In genomic region chr9:38065369-38066075, GRCh38 we compare ENCODE assay signal across 10 cellular contexts. TPM values are rescaled to one million over a fixed set of nuclear protein-coding genes. Genes with fewer than 3 reads are reported as not detected.
A peak's percentile ranks its signal among the peaks of the same experiment; 100 is the strongest.
DNase-seq lines count a peak whose midpoint lies in the region; ATAC-seq and TF ChIP-seq lines count a peak whose summit lies in the region.
"Had no signal": no experiment of that assay in that cellular context is flagged by ENCODE, and none has a peak within 500 bp of the region (broad histone marks: within the 10 kb centered on the region; RNA-seq: fewer than 3 reads in every experiment).

No MANE protein-coding gene starts in this region.

- H3K9ac ChIP-seq in SK-N-MC (ENCODE audit: insufficient read length): no peak overlapping the region
- no peak overlapping the region for H3K9ac ChIP-seq in muscle layer of colon (ENCODE audit: low read length)

- H3K36me3 ChIP-seq in HEK293 (ENCODE audit: control insufficient read depth in 2 of 2, insufficient read depth in 1 of 2, low read length in 2 of 2): peaks cover 0 to 42% of the 10 kb centered on the region in 2 experiments; a peak in 1 of 3 replicates
- H3K36me3 ChIP-seq in SK-N-MC (ENCODE audit: insufficient read depth, low read length): peaks cover 10% of the 10 kb centered on the region
- no peaks in the 10 kb centered on the region for H3K36me3 ChIP-seq in muscle layer of colon (ENCODE audit: insufficient read depth, low read length)

- TF ChIP-seq CTCF in GM12865 (IDR thresholded peaks at IDR 0.05; ENCODE audit: insufficient read depth, low read depth, low read length, missing control alignments): no peak
- no peak for TF ChIP-seq CTCF in HEK293 (tag by site-specific recombination; IDR thresholded peaks at IDR 0.05)

- H3K9me3 Mint-ChIP-seq in stimulated activated naive CD8-positive, alpha-beta T cell treated with anti-CD3 and anti-CD28 coated beads, Interleukin-15, amount 100 ng/mL, for 72 hours: no peaks in the 10 kb centered on the region
- H3K9me3 Mint-ChIP-seq in activated CD4-positive, alpha-beta T cell treated with anti-CD3 and anti-CD28 coated beads, Interleukin-2, amount 10 ng/mL, durations not matched to agents 24 days and 14 days: no peaks in the 10 kb centered on the region
- H3K9me3 Mint-ChIP-seq: stimulated activated naive CD8-positive, alpha-beta T cell treated with anti-CD3 and anti-CD28 coated beads, Interleukin-15, Interleukin-2, amounts not matched to agents 100 ng/mL and 50 ng/mL, for 24 hours; T-helper 1 cell treated with Interleukin-12 subunit alpha and Interleukin-12 subunit beta and Interleukin-4 antibody, amounts not matched to agents 30 μg/mL and 1 μg/mL, for 36 hours had no signal

- H3K9me3 ChIP-seq in HEK293 (ENCODE audit: control insufficient read depth, insufficient read depth, low read depth, low read length) (no peaks in the 10 kb centered on the region), SK-N-MC (ENCODE audit: low read depth, low read length) (no peaks in the 10 kb centered on the region), muscle layer of colon (ENCODE audit: low read length) (no peaks in the 10 kb centered on the region)

- peak; percentile 87 for DNase-seq in GM12865 (ENCODE audit: low read depth)
- DNase-seq in SK-N-MC (ENCODE audit: low read depth, low spot score): no peak
- DNase-seq in stimulated activated naive CD8-positive, alpha-beta T cell treated with anti-CD3 and anti-CD28 coated beads, Interleukin-15, amount 100 ng/mL, for 72 hours: no peak
- DNase-seq in hippocampal formation (lab: John Stamatoyannopoulos, UW): no peak
- no peak for DNase-seq in activated CD4-positive, alpha-beta T cell treated with anti-CD3 and anti-CD28 coated beads, Interleukin-2, amount 10 ng/mL, durations not matched to agents 24 days and 14 days

- H3K36me3 Mint-ChIP-seq in activated CD4-positive, alpha-beta T cell treated with anti-CD3 and anti-CD28 coated beads, Interleukin-2, amount 10 ng/mL, durations not matched to agents 24 days and 14 days (ENCODE audit: low read depth): no peaks in the 10 kb centered on the region

- no peak for ATAC-seq in stimulated activated naive CD8-positive, alpha-beta T cell treated with anti-CD3 and anti-CD28 coated beads, Interleukin-15, amount 100 ng/mL, for 72 hours
- ATAC-seq in HG03457 (IDR thresholded peaks at IDR 0.05; ENCODE audit: unreplicated experiment): no peak

- H3K4me1 Mint-ChIP-seq in stimulated activated naive CD8-positive, alpha-beta T cell treated with anti-CD3 and anti-CD28 coated beads, Interleukin-15, amount 100 ng/mL, for 72 hours: peaks cover 33% of the 10 kb centered on the region
- H3K4me1 Mint-ChIP-seq in activated CD4-positive, alpha-beta T cell treated with anti-CD3 and anti-CD28 coated beads, Interleukin-2, amount 10 ng/mL, durations not matched to agents 24 days and 14 days: peaks cover 11% of the 10 kb centered on the region

- CTCF ChIA-PET in HEK293 (lab: Yijun Ruan, JAX): interaction anchor here (0.7 to 1.5 kb wide), 4 partner anchors 8 to 335 kb away, joined by 3 to 6 read pairs (median 3); no protein-coding TSS in a partner anchor

- H3K27me3 ChIP-seq in muscle layer of colon (ENCODE audit: control insufficient read depth in 1 of 2, insufficient read depth in 2 of 2, low read length in 2 of 2): no peaks in the 10 kb centered on the region

- H3K27ac ChIP-seq in HEK293 (ENCODE audit: extremely low read depth, low read depth, low read length) (no peak overlapping the region), SK-N-MC (no peak overlapping the region), muscle layer of colon (ENCODE audit: low read depth, low read length) (peak overlapping the region; percentile 88)

- H3K4me1 ChIP-seq in HEK293 (ENCODE audit: control insufficient read depth, insufficient read depth, low read length): peaks cover 5% of the 10 kb centered on the region; the same call in 1 of the 2 replicates
- peaks cover 59% of the 10 kb centered on the region for H3K4me1 ChIP-seq in muscle layer of colon (ENCODE audit: insufficient read depth, low read length)

- H3K4me3 Mint-ChIP-seq in stimulated activated naive CD8-positive, alpha-beta T cell treated with anti-CD3 and anti-CD28 coated beads, Interleukin-15, amount 100 ng/mL, for 72 hours: no peak overlapping the region
- H3K4me3 Mint-ChIP-seq in activated CD4-positive, alpha-beta T cell treated with anti-CD3 and anti-CD28 coated beads, Interleukin-2, amount 10 ng/mL, durations not matched to agents 24 days and 14 days: no peak overlapping the region
- H3K4me3 Mint-ChIP-seq: stimulated activated naive CD8-positive, alpha-beta T cell treated with anti-CD3 and anti-CD28 coated beads, Interleukin-15, Interleukin-2, amounts not matched to agents 100 ng/mL and 50 ng/mL, for 24 hours; T-helper 1 cell treated with Interleukin-12 subunit alpha and Interleukin-12 subunit beta and Interleukin-4 antibody, amounts not matched to agents 30 μg/mL and 1 μg/mL, for 36 hours had no signal

- peaks cover 26% of the 10 kb centered on the region for H3K27me3 Mint-ChIP-seq in stimulated activated naive CD8-positive, alpha-beta T cell treated with anti-CD3 and anti-CD28 coated beads, Interleukin-15, amount 100 ng/mL, for 72 hours
- peaks cover 45% of the 10 kb centered on the region for H3K27me3 Mint-ChIP-seq in activated CD4-positive, alpha-beta T cell treated with anti-CD3 and anti-CD28 coated beads, Interleukin-2, amount 10 ng/mL, durations not matched to agents 24 days and 14 days

- intact Hi-C loops in activated CD4-positive, alpha-beta T cell treated with anti-CD3 and anti-CD28 coated beads, Interleukin-2, amount 10 ng/mL, durations not matched to agents 24 days and 14 days (cut with micrococcal nuclease): loop anchor here (5.0 to 10.0 kb wide), 2 partner anchors 68 to 321 kb away; no protein-coding TSS in a partner anchor

- H3K27ac Mint-ChIP-seq in stimulated activated naive CD8-positive, alpha-beta T cell treated with anti-CD3 and anti-CD28 coated beads, Interleukin-15, amount 100 ng/mL, for 72 hours: no peak overlapping the region
- no peak overlapping the region for H3K27ac Mint-ChIP-seq in activated CD4-positive, alpha-beta T cell treated with anti-CD3 and anti-CD28 coated beads, Interleukin-2, amount 10 ng/mL, durations not matched to agents 24 days and 14 days
- H3K27ac Mint-ChIP-seq: stimulated activated naive CD8-positive, alpha-beta T cell treated with anti-CD3 and anti-CD28 coated beads, Interleukin-15, Interleukin-2, amounts not matched to agents 100 ng/mL and 50 ng/mL, for 24 hours; T-helper 1 cell treated with Interleukin-12 subunit alpha and Interleukin-12 subunit beta and Interleukin-4 antibody, amounts not matched to agents 30 μg/mL and 1 μg/mL, for 36 hours had no signal

- H3K4me3 ChIP-seq in GM12865 (ENCODE audit: low read depth, low read length) (peak overlapping the region; percentile 52; the same call in 1 of the 2 replicates), HEK293 (ENCODE audit: low read depth, low read length) (peak overlapping the region; percentile 7; the same call in 1 of the 2 replicates), SK-N-MC (peak overlapping the region; percentile 94), muscle layer of colon (ENCODE audit: low read depth in 1 of 2, low read length in 2 of 2) (peak overlapping the region; percentile 1 to 87)

- POLR2A ChIA-PET in HEK293 (lab: Yijun Ruan, JAX): interaction anchor here (0.7 kb wide), 1 partner anchor 12 kb away, joined by 3 read pairs; no protein-coding TSS in a partner anchor

TF ChIP-seq in HEK293, 187 proteins besides CTCF, POLR2A, EP300 and RAD21:
- TF ChIP-seq ZIC2 (tag by site-specific recombination; IDR thresholded peaks at IDR 0.05) (peak; percentile 76), ZBTB17 (tag by site-specific recombination; IDR thresholded peaks at IDR 0.05) (peak; percentile 66), MZF1 (tag by site-specific recombination; IDR thresholded peaks at IDR 0.05; ENCODE audit: borderline replicate concordance) (no peak), ZNF214 (tag by site-specific recombination; IDR thresholded peaks at IDR 0.05; ENCODE audit: borderline replicate concordance) (no peak)

RNA-seq across cellular contexts. Expression of gene SHB, which starts 3.5 kb away (rescaled TPM):
- total RNA-seq in activated CD4-positive, alpha-beta T cell treated with anti-CD3 and anti-CD28 coated beads, Interleukin-2, amount 10 ng/mL, durations not matched to agents 24 days and 14 days: 1.6 and 2.1 TPM in 2 replicates

Comparison
In these comparisons a context has a peak if more than half of its experiments do, and no peak if none do; other contexts are left out.
1. H3K4me3 ChIP-seq: peak in every context shown above with its lines; median percentile 94 in SK-N-MC; 52 in GM12865; 44 in muscle layer of colon; 7 in HEK293.